ENCODE assay signal across 16 cellular contexts in genomic region chr22:47366026-47366767, GRCh38.
A peak's percentile ranks its signal among the peaks of the same experiment; 100 is the strongest.
DNase-seq lines count a peak whose midpoint lies in the region; ATAC-seq and TF ChIP-seq lines count a peak whose summit lies in the region.
"Had no signal": no experiment of that assay in that cellular context is flagged by ENCODE, and none has a peak within 500 bp of the region (broad histone marks: within the 10 kb centered on the region; RNA-seq: fewer than 3 reads in every experiment).

No MANE protein-coding gene starts in this region.

- H3K27ac Mint-ChIP-seq in chondrocyte (ENCODE audit: unreplicated experiment) (no peak overlapping the region), type B pancreatic cell (no peak overlapping the region)
- H3K27ac Mint-ChIP-seq: HFFc6 had no signal

- peaks cover 2% of the 10 kb centered on the region for H3K27me3 Mint-ChIP-seq in chondrocyte (ENCODE audit: low read depth)
- H3K27me3 Mint-ChIP-seq in type B pancreatic cell, result no peaks in the 10 kb centered on the region

- H3K36me3 Mint-ChIP-seq in chondrocyte (ENCODE audit: low read depth) (no peaks in the 10 kb centered on the region), type B pancreatic cell (no peaks in the 10 kb centered on the region)

- ATAC-seq in activated CD4-positive, CD25-positive, alpha-beta regulatory T cell treated with anti-CD3 and anti-CD28 coated beads, Interleukin-2, amount 50 U/mL, for 24 hours, result no peak
- no peak for ATAC-seq in GM21723 (IDR thresholded peaks at IDR 0.05; ENCODE audit: unreplicated experiment)

- no peak overlapping the region for H3K27ac ChIP-seq in substantia nigra (ENCODE audit: low read depth, low read length, poor library complexity, severe bottlenecking)
- H3K27ac ChIP-seq: 22Rv1, C4-2B, KMS-11 had no signal

- H3K4me1 Mint-ChIP-seq in chondrocyte (ENCODE audit: low read depth) (no peaks in the 10 kb centered on the region), type B pancreatic cell (ENCODE audit: unreplicated experiment) (no peaks in the 10 kb centered on the region)

- no peak for TF ChIP-seq CTCF in chondrocyte (IDR thresholded peaks at IDR 0.05)
- TF ChIP-seq CTCF in type B pancreatic cell (conservative IDR thresholded peaks at IDR 0.05), result no peak

- H3K4me3 Mint-ChIP-seq in chondrocyte (ENCODE audit: unreplicated experiment) (no peak overlapping the region), type B pancreatic cell (no peak overlapping the region)
- H3K4me3 Mint-ChIP-seq: HFFc6 had no signal

- DNase-seq in activated CD4-positive, CD25-positive, alpha-beta regulatory T cell treated with anti-CD3 and anti-CD28 coated beads, Interleukin-2, amount 50 U/mL, for 72 hours, result peak; percentile 8
- peak; percentile 63 for DNase-seq in chondrocyte (ENCODE audit: low spot score)
- peak; percentile 58 for DNase-seq in posterior vena cava (ENCODE audit: low spot score)
- DNase-seq in type B pancreatic cell (ENCODE audit: extremely low spot score, unreplicated experiment), result peak; percentile 45
- no peak for DNase-seq in HEK293T (ENCODE audit: extremely low spot score)
- no peak for DNase-seq in substantia nigra (lab: John Stamatoyannopoulos, UW)
- DNase-seq: AML-193, HFFc6, MV-4-11, NCI-H1694 treated with DMSO at 0.1 percent for 48 hours, Right ventricle myocardium superior had no signal

- H3K9me3 Mint-ChIP-seq in chondrocyte (ENCODE audit: low read depth) (peaks cover 29% of the 10 kb centered on the region), type B pancreatic cell (no peaks in the 10 kb centered on the region)

- POLR2A ChIA-PET in HEK293T (lab: Yijun Ruan, JAX), result no interaction called here

- intact Hi-C loops in posterior vena cava (cut with DNase I), result no loop called here

- CTCF ChIA-PET in HEK293T (lab: Yijun Ruan, JAX), result no interaction called here

TF ChIP-seq in HEK293T, 16 proteins besides CTCF, POLR2A, EP300 and RAD21:
- TF ChIP-seq PKNOX1 (IDR thresholded peaks at IDR 0.05), result no peak
- no peak for TF ChIP-seq CTBP1 (IDR thresholded peaks at IDR 0.05; ENCODE audit: borderline replicate concordance)
- TF ChIP-seq FOXK2 (IDR thresholded peaks at IDR 0.05), result no peak
- no peak for TF ChIP-seq SUZ12 (IDR thresholded peaks at IDR 0.05)
- TF ChIP-seq FOXA1 (IDR thresholded peaks at IDR 0.05), result no peak
- no peak for TF ChIP-seq TARDBP (IDR thresholded peaks at IDR 0.05)
- TF ChIP-seq BHLHE40 (IDR thresholded peaks at IDR 0.05; ENCODE audit: borderline replicate concordance), result no peak
- TF ChIP-seq ARNT (IDR thresholded peaks at IDR 0.05), result no peak

Comparison
In these comparisons a context has a peak if more than half of its experiments do, and no peak if none do; other contexts are left out.
1. DNase-seq: peak in activated CD4-positive, CD25-positive, alpha-beta regulatory T cell treated with anti-CD3 and anti-CD28 coated beads, Interleukin-2, amount 50 U/mL, for 72 hours (single experiment), chondrocyte (single experiment), posterior vena cava (single experiment) and type B pancreatic cell (single experiment); none in HEK293T (single experiment) and substantia nigra (0 of 49).